In the genomic region with DNA sequence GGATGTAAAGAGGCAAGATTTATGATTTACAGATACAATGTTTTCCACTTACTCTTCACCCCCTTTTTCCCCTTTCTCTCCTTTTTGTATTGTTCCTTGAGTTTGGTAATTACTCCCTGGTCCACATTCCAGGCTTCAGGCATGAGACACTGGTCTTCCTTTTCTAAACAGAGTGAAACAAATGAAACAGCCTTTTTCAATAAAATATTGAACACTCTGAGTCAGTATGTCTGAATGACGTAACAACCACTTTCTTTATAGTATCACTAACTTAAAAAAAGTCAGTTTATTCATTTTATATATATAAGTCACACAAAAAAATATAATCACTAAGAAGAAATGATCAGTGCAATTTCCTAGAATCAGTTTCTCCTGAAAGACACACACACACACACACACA, we compare ENCODE assay signal across 19 cellular contexts.
DNase-seq lines count a peak whose midpoint lies in the region; ATAC-seq and TF ChIP-seq lines count a peak whose summit lies in the region.
"Had no signal": no experiment of that assay in that cellular context is flagged by ENCODE, and none has a peak within 500 bp of the region (broad histone marks: within the 10 kb centered on the region; RNA-seq: fewer than 3 reads in every experiment).

No MANE protein-coding gene starts in this region.

- peak; percentile 29 for DNase-seq in AG10803 (ENCODE audit: low read depth)
- DNase-seq in GM23248 = peak; percentile 33
- DNase-seq in adipocyte (ENCODE audit: low read depth) = peak; percentile 7
- DNase-seq in fibroblast of mammary gland (ENCODE audit: low read depth) = peak; percentile 54
- no peak for DNase-seq in A673 (ENCODE audit: low spot score)
- DNase-seq: CD8-positive, alpha-beta T cell; DMS79; Karpas-422; NCI-H1092; NCI-H1436 treated with DMSO at 0.1 percent for 48 hours; NCI-H2029 treated with DMSO at 0.1 percent for 48 hours; NCI-H2171 treated with DMSO at 0.1 percent for 48 hours; SW 1271 had no signal

- ATAC-seq in HG03175 (IDR thresholded peaks at IDR 0.05; ENCODE audit: unreplicated experiment) = no peak
- ATAC-seq in HG02852 (IDR thresholded peaks at IDR 0.05; ENCODE audit: unreplicated experiment) = no peak
- ATAC-seq in GM19023 (IDR thresholded peaks at IDR 0.05; ENCODE audit: unreplicated experiment) = no peak
- ATAC-seq: CD8-positive, alpha-beta T cell; Panc1 had no signal

- H3K9me3 ChIP-seq in GM23248 (ENCODE audit: low read depth) (no peaks in the 10 kb centered on the region), adipocyte (ENCODE audit: control insufficient read depth, low read length) (no peaks in the 10 kb centered on the region), A673 (ENCODE audit: low read depth, low read length, poor library complexity, severe bottlenecking) (no peaks in the 10 kb centered on the region)

- no peak overlapping the region for H3K4me3 ChIP-seq in AG10803 (ENCODE audit: low read length)
- H3K4me3 ChIP-seq in GM23248 = no peak overlapping the region
- no peak overlapping the region for H3K4me3 ChIP-seq in adipocyte (ENCODE audit: low read length)
- H3K4me3 ChIP-seq in fibroblast of mammary gland (ENCODE audit: control insufficient read depth, low read depth, low read length) = no peak overlapping the region
- no peak overlapping the region for H3K4me3 ChIP-seq in A673 (ENCODE audit: low read depth, low read length, poor library complexity, severe bottlenecking)
- H3K4me3 ChIP-seq: BLaER1 treated with 17β-estradiol and CSF1 and Interleukin-3, amounts not matched to agents 10 nM and 100 nM had no signal

- no peaks in the 10 kb centered on the region; the same call in 1 of the 2 replicates for H3K9me2 ChIP-seq in GM23248 (ENCODE audit: insufficient read depth)

- CTCF ChIA-PET in A673 (lab: Charles Lee) = no interaction called here

- no peaks in the 10 kb centered on the region for H4K20me1 ChIP-seq in GM23248 (ENCODE audit: insufficient read depth)
- H4K20me1 ChIP-seq: BLaER1 treated with 17β-estradiol and CSF1 and Interleukin-3, amounts not matched to agents 10 nM and 100 nM had no signal

- intact Hi-C loops in A673 (cut with micrococcal nuclease; ENCODE audit: unreplicated experiment) = no loop called here

- POLR2A ChIA-PET in A673 (lab: Charles Lee; ENCODE audit: low non-redundant PET) = no interaction called here

- H3F3A ChIP-seq in GM23248 (ENCODE audit: insufficient read depth) = peaks cover 18% of the 10 kb centered on the region

- no TSS peak for BruUV-seq in A673 (replicated peaks; lab: Mats Ljungman, UMichigan)

- H3K4me1 ChIP-seq in GM23248 (ENCODE audit: insufficient read depth) = peaks cover 13% of the 10 kb centered on the region
- H3K4me1 ChIP-seq in adipocyte (ENCODE audit: control insufficient read depth, insufficient read depth, low read length) = peaks cover 7% of the 10 kb centered on the region
- peaks cover 3% of the 10 kb centered on the region for H3K4me1 ChIP-seq in A673 (ENCODE audit: insufficient read depth, low read length, poor library complexity, severe bottlenecking)

- H2AFZ ChIP-seq in GM23248 = no peak overlapping the region

- H3K27ac ChIP-seq in GM23248 (no peak overlapping the region), A673 (ENCODE audit: low read depth, low read length, poor library complexity, severe bottlenecking) (no peak overlapping the region)
- H3K27ac ChIP-seq: BLaER1 treated with 17β-estradiol and CSF1 and Interleukin-3, amounts not matched to agents 10 nM and 100 nM; HL-60 had no signal

- no peaks in the 10 kb centered on the region for H3K79me2 ChIP-seq in GM23248 (ENCODE audit: insufficient read depth)

- peaks cover 20% of the 10 kb centered on the region for H3K36me3 ChIP-seq in GM23248 (ENCODE audit: low read depth)
- H3K36me3 ChIP-seq in adipocyte (ENCODE audit: control insufficient read depth, insufficient read depth, low read length, severe bottlenecking) = peaks cover 25% of the 10 kb centered on the region
- peaks cover 12% of the 10 kb centered on the region for H3K36me3 ChIP-seq in A673 (ENCODE audit: insufficient read depth, low read length, poor library complexity, severe bottlenecking)

- 88 to 93% methylated on average over 1 of the region's 1 CpG for WGBS in GM23248 (ENCODE audit: low coverage in 1 of 2, low lambda C conversion rate in 2 of 2, missing lambda C conversion rate in 2 of 2), 2 experiments

- no peak overlapping the region for H3K4me2 ChIP-seq in GM23248 (ENCODE audit: unreplicated experiment)
- H3K4me2 ChIP-seq: BLaER1 treated with 17β-estradiol and CSF1 and Interleukin-3, amounts not matched to agents 10 nM and 100 nM had no signal

- in situ Hi-C loops in GM23248 (cut with MboI) = no loop called here

- H3K27me3 ChIP-seq in GM23248 (replicated peaks; ENCODE audit: insufficient read depth) (no peaks in the 10 kb centered on the region), adipocyte (replicated peaks; ENCODE audit: control insufficient read depth, insufficient read depth, low read length) (no peaks in the 10 kb centered on the region), A673 (replicated peaks; ENCODE audit: insufficient read depth, low read depth, low read length, poor library complexity) (no peaks in the 10 kb centered on the region)
- H3K27me3 ChIP-seq: BLaER1 treated with 17β-estradiol and CSF1 and Interleukin-3, amounts not matched to agents 10 nM and 100 nM had no signal

- TF ChIP-seq CTCF in AG10803 (conservative IDR thresholded peaks at IDR 0.05; ENCODE audit: low read length) = no peak
- no peak for TF ChIP-seq CTCF in fibroblast of mammary gland (conservative IDR thresholded peaks at IDR 0.05; ENCODE audit: control insufficient read depth, insufficient read depth, low read depth, low read length)
- no peak for TF ChIP-seq CTCF in A673 (conservative IDR thresholded peaks at IDR 0.05; ENCODE audit: low read depth, low read length)

- H3K9ac ChIP-seq in GM23248 = no peak overlapping the region
- H3K9ac ChIP-seq in adipocyte (ENCODE audit: low read length) = no peak overlapping the region
- H3K9ac ChIP-seq: BLaER1 treated with 17β-estradiol and CSF1 and Interleukin-3, amounts not matched to agents 10 nM and 100 nM had no signal
